Comparison of ENCODE assay signal across 2 cellular contexts in genomic region chr10:32350811-32351342, GRCh38.
TF ChIP-seq lines count a peak whose summit lies in the region.

No MANE protein-coding gene starts in this region.

TF ChIP-seq in HEK293, 187 proteins besides CTCF, POLR2A, EP300 and RAD21:
- peak; percentile 30; the same call in 1 of the 2 replicates for TF ChIP-seq PRDM4 (tag by site-specific recombination; IDR thresholded peaks at IDR 0.05)
- TF ChIP-seq ZSCAN30 (tag by site-specific recombination; IDR thresholded peaks at IDR 0.05), result 0 out of 2 replicates have a peak, but pooled peaks have one; percentile 15
- no peak for TF ChIP-seq FEZF1 (tag by site-specific recombination; IDR thresholded peaks at IDR 0.05)
- no peak for TF ChIP-seq HOXA7 (CRISPR knock-in tag; IDR thresholded peaks at IDR 0.05; ENCODE audit: borderline replicate concordance)
- TF ChIP-seq PRDM10 (tag by site-specific recombination; IDR thresholded peaks at IDR 0.05), result no peak
- TF ChIP-seq ZNF341 (tag by site-specific recombination; IDR thresholded peaks at IDR 0.05; ENCODE audit: low read depth), result no peak
TF ChIP-seq in HEK293: peak in this region for 2.

TF ChIP-seq in SK-N-SH treated with all-trans-retinoic acid at 6 μM for 48 hours, 23 proteins besides CTCF, POLR2A, EP300 and RAD21 (continued from another document):
- TF ChIP-seq GLIS3 (CRISPR knock-in tag; IDR thresholded peaks at IDR 0.05) (no peak), PPARA (CRISPR knock-in tag; IDR thresholded peaks at IDR 0.05; ENCODE audit: borderline replicate concordance) (no peak), ZNF565 (CRISPR knock-in tag; conservative IDR thresholded peaks at IDR 0.05; ENCODE audit: low read depth) (no peak)
